In the genomic region with DNA sequence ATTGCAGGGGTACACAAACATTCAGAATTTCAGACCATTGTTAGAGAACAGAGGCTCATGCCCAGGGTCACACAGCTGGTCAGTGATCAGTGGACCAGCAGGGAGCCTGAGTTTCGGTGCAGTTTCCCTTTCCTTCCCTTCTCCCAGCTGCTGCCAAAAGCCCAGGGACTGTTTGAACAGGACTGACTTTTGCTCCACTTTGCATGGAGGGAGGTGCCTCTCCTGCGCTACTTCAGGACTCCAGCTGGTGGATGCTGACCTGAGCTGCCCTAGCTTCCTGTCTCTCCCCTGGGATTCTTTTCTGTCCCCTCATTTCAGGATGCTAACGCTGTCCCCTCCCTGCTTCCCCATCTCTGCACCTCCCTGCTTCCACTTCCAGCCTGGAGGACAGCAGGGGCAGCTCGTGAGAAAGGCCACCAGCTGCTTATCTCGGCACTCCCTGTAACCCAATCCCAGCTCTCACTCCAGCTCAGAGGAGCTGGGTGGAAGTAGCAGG, we compare ENCODE assay signal across 13 cellular contexts. TPM values are rescaled to one million over a fixed set of nuclear protein-coding genes. Genes with fewer than 3 reads are reported as not detected.
DNase-seq lines count a peak whose midpoint lies in the region; ATAC-seq and TF ChIP-seq lines count a peak whose summit lies in the region.
"Had no signal": no experiment of that assay in that cellular context is flagged by ENCODE, and none has a peak within 500 bp of the region (broad histone marks: within the 10 kb centered on the region; RNA-seq: fewer than 3 reads in every experiment).

No MANE protein-coding gene starts in this region.

- ATAC-seq in right cardiac atrium, result peak; percentile 72 to 74
- ATAC-seq in T-helper 17 cell, result no peak
- ATAC-seq: stimulated activated effector memory CD8-positive, alpha-beta T cell treated with anti-CD3 and anti-CD28 coated beads, Interleukin-12 subunit alpha, Interleukin-12 subunit beta, amount 100 ng/mL, for 72 hours had no signal

- H3K36me3 Mint-ChIP-seq in progenitor cell of endocrine pancreas (ENCODE audit: insufficient read depth), result no peaks in the 10 kb centered on the region
- no peaks in the 10 kb centered on the region for H3K36me3 Mint-ChIP-seq in T-helper 17 cell (ENCODE audit: low read depth)
- H3K36me3 Mint-ChIP-seq: stimulated activated effector memory CD8-positive, alpha-beta T cell treated with anti-CD3 and anti-CD28 coated beads, Interleukin-12 subunit alpha, Interleukin-12 subunit beta, amount 100 ng/mL, for 72 hours had no signal

- peaks cover 4% of the 10 kb centered on the region for H3K27me3 Mint-ChIP-seq in progenitor cell of endocrine pancreas
- H3K27me3 Mint-ChIP-seq in T-helper 17 cell, result peaks cover 25% of the 10 kb centered on the region

- H3K27ac ChIP-seq in right cardiac atrium (ENCODE audit: low read length), result no peak overlapping the region

- H3K4me3 Mint-ChIP-seq in progenitor cell of endocrine pancreas (ENCODE audit: low read depth), result no peak overlapping the region
- no peak overlapping the region for H3K4me3 Mint-ChIP-seq in T-helper 17 cell
- H3K4me3 Mint-ChIP-seq: stimulated activated effector memory CD8-positive, alpha-beta T cell treated with anti-CD3 and anti-CD28 coated beads, Interleukin-12 subunit alpha, Interleukin-12 subunit beta, amount 100 ng/mL, for 72 hours had no signal

- no peaks in the 10 kb centered on the region for H3K9me3 Mint-ChIP-seq in progenitor cell of endocrine pancreas (ENCODE audit: low read depth)
- H3K9me3 Mint-ChIP-seq: stimulated activated effector memory CD8-positive, alpha-beta T cell treated with anti-CD3 and anti-CD28 coated beads, Interleukin-12 subunit alpha, Interleukin-12 subunit beta, amount 100 ng/mL, for 72 hours had no signal

- peaks cover 3% of the 10 kb centered on the region for H3K4me1 ChIP-seq in right cardiac atrium (ENCODE audit: control insufficient read depth, insufficient read depth, low read length)
- H3K4me1 ChIP-seq: breast epithelium had no signal

- no peak for TF ChIP-seq CTCF in progenitor cell of endocrine pancreas (IDR thresholded peaks at IDR 0.05; ENCODE audit: unreplicated experiment)

- H3K27me3 ChIP-seq in right cardiac atrium (ENCODE audit: control insufficient read depth, insufficient read depth), result no peaks in the 10 kb centered on the region
- H3K27me3 ChIP-seq: breast epithelium had no signal

- 22% methylated on average over 5 of the region's 5 CpGs for WGBS in right cardiac atrium

- intact Hi-C loops in right cardiac atrium (cut with DNase I), result no loop called here

- DNase-seq in HT-29 (ENCODE audit: low spot score) (peak; percentile 43), NCI-H774 (lab: John Stamatoyannopoulos, UW) (peak; percentile 21), right cardiac atrium (no peak), progenitor cell of endocrine pancreas (ENCODE audit: low spot score, unreplicated experiment) (no peak), T-helper 17 cell (no peak), NOMO-1 treated with dmso at 0.1 percent for 144 hours (lab: John Stamatoyannopoulos, UW; ENCODE audit: unreplicated experiment) (no peak), T-helper 1 cell (no peak)
- DNase-seq: activated effector memory CD4-positive, alpha-beta T cell treated with Interleukin-2 at 50 U/mL for 16 hours; NCI-H446; SK-N-SH had no signal

- H3K27ac Mint-ChIP-seq in progenitor cell of endocrine pancreas (peak overlapping the region; percentile 88), T-helper 17 cell (no peak overlapping the region)
- H3K27ac Mint-ChIP-seq: stimulated activated effector memory CD8-positive, alpha-beta T cell treated with anti-CD3 and anti-CD28 coated beads, Interleukin-12 subunit alpha, Interleukin-12 subunit beta, amount 100 ng/mL, for 72 hours had no signal

- H3K4me3 ChIP-seq in right cardiac atrium (ENCODE audit: low read length), result no peak overlapping the region
- H3K4me3 ChIP-seq: breast epithelium had no signal

- H3K4me1 Mint-ChIP-seq in progenitor cell of endocrine pancreas (ENCODE audit: low read depth), result peaks cover 13% of the 10 kb centered on the region
- peaks cover 7% of the 10 kb centered on the region for H3K4me1 Mint-ChIP-seq in T-helper 17 cell
- H3K4me1 Mint-ChIP-seq: stimulated activated effector memory CD8-positive, alpha-beta T cell treated with anti-CD3 and anti-CD28 coated beads, Interleukin-12 subunit alpha, Interleukin-12 subunit beta, amount 100 ng/mL, for 72 hours had no signal

- no peaks in the 10 kb centered on the region for H3K9me3 ChIP-seq in right cardiac atrium (ENCODE audit: control insufficient read depth, low read length)
- no peaks in the 10 kb centered on the region for H3K9me3 ChIP-seq in T-helper 17 cell (ENCODE audit: control insufficient read depth, low read length, poor library complexity, severe bottlenecking)
- H3K9me3 ChIP-seq: breast epithelium, SK-N-SH had no signal

RNA-seq across cellular contexts. Expression of gene SH2D4B, which starts 14.5 kb away (rescaled TPM):
- not detected in 2 replicates for total RNA-seq in HT-29 (2014; rRNA removed; shearing (Covaris generic))
- total RNA-seq in right cardiac atrium, result not detected
- not detected for polyA plus RNA-seq in right cardiac atrium
- 0.11 and 0.12 TPM in 2 replicates for total RNA-seq in progenitor cell of endocrine pancreas
- under 1 TPM; 0.18 to 0.30 TPM for total RNA-seq in T-helper 17 cell
- total RNA-seq: LHCN-M2 had no signal
- polyA plus RNA-seq: SK-N-SH had no signal

Comparison
In these comparisons a context has a peak if more than half of its experiments do, and no peak if none do; other contexts are left out.
1. DNase-seq: peak in HT-29 (single experiment) and NCI-H774 (single experiment); none in right cardiac atrium (0 of 3), progenitor cell of endocrine pancreas (single experiment), T-helper 17 cell (0 of 3), NOMO-1 treated with dmso at 0.1 percent for 144 hours (single experiment) and T-helper 1 cell (0 of 5).